11 cellular contexts compared by ENCODE assay signal in the genomic region with DNA sequence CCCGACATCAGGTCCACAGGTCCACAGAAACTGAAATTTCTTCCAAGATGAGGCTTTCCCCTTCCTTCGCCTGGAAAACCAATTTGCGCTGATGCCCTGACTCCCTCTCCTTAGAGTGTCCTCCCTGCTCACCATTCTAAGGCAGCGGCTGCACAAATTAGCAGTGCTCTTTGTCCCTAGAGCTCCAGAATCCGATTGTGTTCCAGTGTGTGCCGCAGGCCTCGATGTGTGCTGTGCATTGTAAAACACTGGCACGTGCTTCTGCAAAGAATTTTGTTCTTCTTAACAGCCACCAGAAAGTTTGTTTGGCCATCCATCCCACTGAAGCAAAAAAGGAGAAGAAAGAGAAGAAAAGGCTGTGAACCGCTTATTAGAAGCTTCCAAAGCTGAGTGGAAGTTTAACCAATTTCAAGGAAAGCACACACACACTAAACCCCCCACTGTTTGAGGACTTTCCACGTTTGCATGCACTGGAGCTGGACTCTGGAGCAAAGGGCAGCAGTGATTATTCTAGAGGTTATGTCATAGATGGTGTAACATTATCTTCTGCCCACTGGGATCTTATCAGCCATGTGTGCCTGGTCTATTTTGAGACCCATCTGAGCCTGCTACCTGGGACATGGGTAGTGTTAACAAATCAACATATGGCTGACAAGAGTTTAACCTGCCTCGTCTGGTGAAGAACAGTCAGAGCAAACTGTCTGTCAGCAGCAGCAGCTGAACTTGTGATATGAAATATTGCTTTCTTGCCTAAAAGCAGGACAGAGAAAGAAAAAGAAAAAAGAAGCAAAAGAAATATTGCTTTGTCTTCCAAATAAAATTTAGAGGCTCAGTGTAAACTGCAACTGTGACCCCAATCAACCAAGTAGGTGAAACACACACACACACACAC.
DNase-seq lines count a peak whose midpoint lies in the region; ATAC-seq, FAIRE-seq and TF ChIP-seq lines count a peak whose summit lies in the region.
"Had no signal": no experiment of that assay in that cellular context is flagged by ENCODE, and none has a peak within 500 bp of the region (broad histone marks: within the 10 kb centered on the region; RNA-seq: fewer than 3 reads in every experiment).

No MANE protein-coding gene starts in this region.

- H3K27me3 Mint-ChIP-seq in naive B cell = no peaks in the 10 kb centered on the region

- H3K4me1 ChIP-seq in BLaER1 treated with 17β-estradiol and CSF1 and Interleukin-3, amounts not matched to agents 10 nM and 100 nM = peaks cover 27 to 71% (median 40%) of the 10 kb centered on the region in 10 experiments
- H3K4me1 ChIP-seq in Karpas-422 (ENCODE audit: low read length) (peaks cover 4% of the 10 kb centered on the region), endothelial cell of umbilical vein (ENCODE audit: control insufficient read depth, extremely low read depth, insufficient read depth, low read length) (peaks cover 22% of the 10 kb centered on the region), esophagus muscularis mucosa (peaks cover 0 to 8% (median 0%) of the 10 kb centered on the region in 4 donors)

- H3K27me3 ChIP-seq in BLaER1 treated with 17β-estradiol and CSF1 and Interleukin-3, amounts not matched to agents 10 nM and 100 nM = no peaks in the 10 kb centered on the region
- H3K27me3 ChIP-seq in Karpas-422 (ENCODE audit: low read length) (no peaks in the 10 kb centered on the region), endothelial cell of umbilical vein (ENCODE audit: control insufficient read depth in 2 of 2, insufficient read depth in 2 of 2, low read length in 2 of 2) (no peaks in the 10 kb centered on the region), esophagus muscularis mucosa (no peaks in the 10 kb centered on the region)

- WGBS in esophagus muscularis mucosa = 75% methylated on average over 11 of the region's 11 CpGs

- no peaks in the 10 kb centered on the region for H3K36me3 ChIP-seq in BLaER1 treated with 17β-estradiol and CSF1 and Interleukin-3, amounts not matched to agents 10 nM and 100 nM
- H3K36me3 ChIP-seq in Karpas-422 (ENCODE audit: insufficient read depth, low read length) (no peaks in the 10 kb centered on the region), endothelial cell of umbilical vein (ENCODE audit: control insufficient read depth in 2 of 2, extremely low read depth in 1 of 2, insufficient read depth in 2 of 2, low read length in 2 of 2) (no peaks in the 10 kb centered on the region), esophagus muscularis mucosa (no peaks in the 10 kb centered on the region)

- peak overlapping the region in 4 of 11 experiments; percentile 25 to 65 (median 46); a peak in 4 of 22 replicates for H3K9ac ChIP-seq in BLaER1 treated with 17β-estradiol and CSF1 and Interleukin-3, amounts not matched to agents 10 nM and 100 nM
- H3K9ac ChIP-seq in Karpas-422 (ENCODE audit: low read length) (no peak overlapping the region), endothelial cell of umbilical vein (replicated peaks; ENCODE audit: extremely low read depth, insufficient read depth, low read length) (peak overlapping the region; percentile 29)

- H2AFZ ChIP-seq in Karpas-422 (ENCODE audit: low read length) (no peak overlapping the region), endothelial cell of umbilical vein (ENCODE audit: low read depth, low read length) (peak overlapping the region; percentile 93)

- FAIRE-seq in endothelial cell of umbilical vein (lab: Jason Lieb, UNC) = peak; percentile 28
- FAIRE-seq in HTR-8/SVneo (lab: Jason Lieb, UNC) = no peak

- peak overlapping the region in 5 of 6 donors; percentile 67 to 93 (median 78) for H3K27ac Mint-ChIP-seq in naive B cell

- no peaks in the 10 kb centered on the region for H3K36me3 Mint-ChIP-seq in naive B cell

- H3K79me2 ChIP-seq in Karpas-422 (ENCODE audit: low read length) = no peaks in the 10 kb centered on the region
- H3K79me2 ChIP-seq in endothelial cell of umbilical vein (ENCODE audit: control insufficient read depth, insufficient read depth, low read length) = no peaks in the 10 kb centered on the region

- TF ChIP-seq EP300 in esophagus muscularis mucosa (IDR thresholded peaks at IDR 0.05) = no peak

- H3K27ac ChIP-seq in BLaER1 treated with 17β-estradiol and CSF1 and Interleukin-3, amounts not matched to agents 10 nM and 100 nM = peak overlapping the region in 10 of 11 experiments; percentile 21 to 78 (median 62); a peak in 19 of 22 replicates
- H3K27ac ChIP-seq in Karpas-422 (ENCODE audit: low read length) = no peak overlapping the region
- peak overlapping the region; percentile 81 for H3K27ac ChIP-seq in endothelial cell of umbilical vein (ENCODE audit: insufficient read depth, low read depth, low read length)
- H3K27ac ChIP-seq in esophagus muscularis mucosa (replicated peaks in 1 of 4) = peak overlapping the region in 1 of 4 donors; percentile 35

- no peak for ATAC-seq in naive B cell (ENCODE audit: low read depth in 2 of 2)
- no peak for ATAC-seq in GM18502 (IDR thresholded peaks at IDR 0.05; ENCODE audit: poor library complexity, unreplicated experiment)
- ATAC-seq: activated CD4-positive, CD25-positive, alpha-beta regulatory T cell treated with anti-CD3 and anti-CD28 coated beads, Interleukin-2, amount 50 U/mL, for 24 hours; Panc1 had no signal

- no peak overlapping the region for H3K4me3 ChIP-seq in BLaER1 treated with 17β-estradiol and CSF1 and Interleukin-3, amounts not matched to agents 10 nM and 100 nM
- H3K4me3 ChIP-seq in Karpas-422 (ENCODE audit: low read length) (no peak overlapping the region), endothelial cell of umbilical vein (replicated peaks in 1 of 3; ENCODE audit: insufficient read depth in 1 of 3, low read depth in 1 of 3, low read length in 3 of 3) (peak overlapping the region in 1 of 3 experiments; percentile 19), esophagus muscularis mucosa (no peak overlapping the region)

- TF ChIP-seq POLR2A in endothelial cell of umbilical vein (IDR thresholded peaks at IDR 0.05; ENCODE audit: low read depth, low read length) (no peak), esophagus muscularis mucosa (IDR thresholded peaks at IDR 0.05; ENCODE audit: low read depth) (no peak)

- intact Hi-C loops in endothelial cell of umbilical vein (cut with micrococcal nuclease) = loop anchor here (1.0 to 5.0 kb wide), 5 partner anchors 8 to 366 kb away; partner anchors contain the start of gene RREB1
- intact Hi-C loops in esophagus muscularis mucosa (cut with DNase I) = no loop called here

- TSS peak; percentile 58 for BruUV-seq in endothelial cell of umbilical vein (replicated peaks; lab: Mats Ljungman, UMichigan)

- H4K20me1 ChIP-seq in BLaER1 treated with 17β-estradiol and CSF1 and Interleukin-3, amounts not matched to agents 10 nM and 100 nM = no peaks in the 10 kb centered on the region
- H4K20me1 ChIP-seq in Karpas-422 (ENCODE audit: insufficient read depth, low read depth, low read length) = no peaks in the 10 kb centered on the region
- H4K20me1 ChIP-seq in endothelial cell of umbilical vein (replicated peaks; ENCODE audit: control insufficient read depth, extremely low read depth, insufficient read depth, low read length) = no peaks in the 10 kb centered on the region

- dilution Hi-C loops in endothelial cell of umbilical vein (cut with MboI; ENCODE audit: extremely low pct_ligation_motif_present, low sequenced_read_pairs) = no loop called here

- CTCF ChIA-PET in endothelial cell of umbilical vein (lab: Charles Lee) (interaction anchor here (0.8 to 1.0 kb wide), 2 partner anchors 16 to 346 kb away, joined by 3 to 4 read pairs; no protein-coding TSS in a partner anchor), GM10248 (lab: Yijun Ruan, JAX) (interaction anchor here (1.1 kb wide), 2 partner anchors 10 to 43 kb away, joined by 3 read pairs; no protein-coding TSS in a partner anchor)

- H3K4me1 Mint-ChIP-seq in naive B cell = peaks cover 21 to 27% (median 26%) of the 10 kb centered on the region in 3 donors

- H3K9me1 ChIP-seq in endothelial cell of umbilical vein (replicated peaks; ENCODE audit: control insufficient read depth, extremely low read depth, insufficient read depth, low read length) = no peaks in the 10 kb centered on the region

- peak overlapping the region; percentile 32 to 85 (median 66); a peak in 21 of 22 replicates for H3K4me2 ChIP-seq in BLaER1 treated with 17β-estradiol and CSF1 and Interleukin-3, amounts not matched to agents 10 nM and 100 nM
- H3K4me2 ChIP-seq in Karpas-422 (ENCODE audit: low read depth, low read length, poor library complexity, severe bottlenecking) = no peak overlapping the region
- peak overlapping the region; percentile 78 for H3K4me2 ChIP-seq in endothelial cell of umbilical vein (ENCODE audit: insufficient read depth, low read length)

- peak overlapping the region in 5 of 8 donors; percentile 26 to 78 (median 45) for H3K4me3 Mint-ChIP-seq in naive B cell

- DNase-seq in Karpas-422 (peak; percentile 25), endothelial cell of umbilical vein (ENCODE audit: low read depth, low spot score) (no peak), naive B cell (no peak), esophagus muscularis mucosa (ENCODE audit: extremely low spot score) (no peak), HTR-8/SVneo (ENCODE audit: insufficient read length, low spot score) (no peak), GM10248 (ENCODE audit: extremely low spot score) (no peak)
- DNase-seq: activated effector memory CD4-positive, alpha-beta T cell treated with Interleukin-2 at 50 U/mL for 16 hours had no signal

- H3K9me2 ChIP-seq in Karpas-422 (replicated peaks; ENCODE audit: insufficient read depth, low read length) = no peaks in the 10 kb centered on the region

- peaks cover 0 to 5% (median 0%) of the 10 kb centered on the region in 7 donors for H3K9me3 Mint-ChIP-seq in naive B cell

- no peak for TF ChIP-seq CTCF in endothelial cell of umbilical vein (IDR thresholded peaks at IDR 0.05; ENCODE audit: extremely low read depth in 1 of 2, insufficient read depth in 1 of 2, low read depth in 1 of 2, low read length in 2 of 2)
- no peak for TF ChIP-seq CTCF in esophagus muscularis mucosa (IDR thresholded peaks at IDR 0.05)
- TF ChIP-seq CTCF in GM10248 (IDR thresholded peaks at IDR 0.05; ENCODE audit: control extremely low read depth, extremely low read depth, low read depth, missing control alignments) = no peak

- POLR2A ChIA-PET in endothelial cell of umbilical vein (lab: Charles Lee) (interaction anchor here (0.6 kb wide), 1 partner anchor 104 kb away, joined by 3 read pairs; no protein-coding TSS in a partner anchor), GM10248 (lab: Yijun Ruan, JAX) (no interaction called here)

- H3K9me3 ChIP-seq in BLaER1 treated with 17β-estradiol and CSF1 and Interleukin-3, amounts not matched to agents 10 nM and 100 nM (replicated peaks in 1 of 11) = no peaks in the 10 kb centered on the region
- H3K9me3 ChIP-seq in Karpas-422 (ENCODE audit: low read length) (no peaks in the 10 kb centered on the region), endothelial cell of umbilical vein (replicated peaks; ENCODE audit: control insufficient read depth, insufficient read depth, low read length) (no peaks in the 10 kb centered on the region), esophagus muscularis mucosa (no peaks in the 10 kb centered on the region)

TF ChIP-seq in endothelial cell of umbilical vein, 7 proteins besides CTCF, POLR2A, EP300 and RAD21:
- no peak for TF ChIP-seq MYC (IDR thresholded peaks at IDR 0.05; ENCODE audit: low read depth, low read length)
